ENCODE assay signal across 2 cellular contexts in genomic region chr3:128872744-128873143, GRCh38.
TF ChIP-seq lines count a peak whose summit lies in the region.

No MANE protein-coding gene starts in this region.

TF ChIP-seq in K562, 482 proteins besides CTCF, POLR2A, EP300 and RAD21 (continued from another document):
- no peak for TF ChIP-seq REST (CRISPR knock-in tag; IDR thresholded peaks at IDR 0.05; ENCODE audit: low read depth)
- peak; percentile 28; the same call in 1 of the 2 replicates for TF ChIP-seq CBFA2T2 (conservative IDR thresholded peaks at IDR 0.05)
- no peak for TF ChIP-seq BMI1 (IDR thresholded peaks at IDR 0.05; ENCODE audit: low read length)
- 0 out of 2 replicates have a peak, but pooled peaks have one; percentile 21 for TF ChIP-seq CREB1 (IDR thresholded peaks at IDR 0.05)
- TF ChIP-seq CREB1 (CRISPR knock-in tag; IDR thresholded peaks at IDR 0.05), result no peak
- peak; percentile 38; the same call in 1 of the 2 replicates for TF ChIP-seq NFE2 (IDR thresholded peaks at IDR 0.05; ENCODE audit: low read depth)
- TF ChIP-seq DPF2 (IDR thresholded peaks at IDR 0.05), result peak; percentile 27; the same call in 1 of the 2 replicates
- TF ChIP-seq CBFA2T3 (IDR thresholded peaks at IDR 0.05), result peak; percentile 51
- 0 out of 2 replicates have a peak, but pooled peaks have one; percentile 11 for TF ChIP-seq ARID1B (IDR thresholded peaks at IDR 0.05)
- TF ChIP-seq STAT6 (CRISPR knock-in tag; IDR thresholded peaks at IDR 0.05), result no peak
- TF ChIP-seq PRMT5 (CRISPR knock-in tag; IDR thresholded peaks at IDR 0.05), result no peak
- TF ChIP-seq TAL1 (IDR thresholded peaks at IDR 0.05), result 0 out of 2 replicates have a peak, but pooled peaks have one; percentile 32
- TF ChIP-seq U2AF1 (optimal IDR thresholded peaks at IDR 0.05; ENCODE audit: low read depth, low read length), result no peak
- 0 out of 2 replicates have a peak, but pooled peaks have one; percentile 10 for TF ChIP-seq ZNF316 (IDR thresholded peaks at IDR 0.05)
- peak; percentile 70 for TF ChIP-seq CREM (IDR thresholded peaks at IDR 0.05; ENCODE audit: low read depth)

TF ChIP-seq in SK-N-SH, 30 proteins besides CTCF, POLR2A, EP300 and RAD21 (continued from another document):
- no peak for TF ChIP-seq IRF3 (IDR thresholded peaks at IDR 0.05; ENCODE audit: low read depth, low read length)
- TF ChIP-seq ZBTB33 (IDR thresholded peaks at IDR 0.05; ENCODE audit: borderline replicate concordance, low read depth), result no peak
- TF ChIP-seq GABPA (IDR thresholded peaks at IDR 0.05; ENCODE audit: low read depth), result no peak
